ENCODE assay signal across 8 cellular contexts in genomic region chr5:10595678-10596309, GRCh38.
DNase-seq lines count a peak whose midpoint lies in the region; ATAC-seq and TF ChIP-seq lines count a peak whose summit lies in the region.

No MANE protein-coding gene starts in this region.

- no peaks in the 10 kb centered on the region for H3K27me3 ChIP-seq in ACC112 (ENCODE audit: insufficient read depth, low read length)
- no peaks in the 10 kb centered on the region for H3K27me3 ChIP-seq in stomach smooth muscle (ENCODE audit: control insufficient read depth in 1 of 2, insufficient read depth in 2 of 2, low read length in 2 of 2)

- H3K79me2 ChIP-seq in ACC112 (ENCODE audit: control insufficient read depth, insufficient read depth, low read length, unreplicated experiment) = no peaks in the 10 kb centered on the region

- H3K9me3 ChIP-seq in stomach smooth muscle (ENCODE audit: control insufficient read depth in 2 of 2, low read length in 2 of 2) = no peaks in the 10 kb centered on the region

- peak; percentile 73 for DNase-seq in NCI-H69 (lab: John Stamatoyannopoulos, UW)
- DNase-seq in astrocyte of the spinal cord (ENCODE audit: low read depth, low spot score) = peak; percentile 89
- DNase-seq in left kidney (ENCODE audit: low read depth, low spot score) = peak; percentile 37
- DNase-seq in hippocampal formation (lab: John Stamatoyannopoulos, UW) = no peak

- in situ Hi-C loops in astrocyte of the spinal cord (cut with HindIII; ENCODE audit: low sequenced_read_pairs) = no loop called here

- no peak for TF ChIP-seq CTCF in astrocyte of the spinal cord (IDR thresholded peaks at IDR 0.05; ENCODE audit: low read depth, low read length)

- peak overlapping the region; percentile 80 for H3K27ac ChIP-seq in ACC112 (ENCODE audit: low read depth, low read length)
- peak overlapping the region; percentile 37 for H3K27ac ChIP-seq in stomach smooth muscle (ENCODE audit: low read length)

- peaks cover 57% of the 10 kb centered on the region for H3K4me1 ChIP-seq in ACC112 (ENCODE audit: control insufficient read depth, insufficient read depth, low read length, unreplicated experiment)
- H3K4me1 ChIP-seq in stomach smooth muscle (ENCODE audit: control insufficient read depth, insufficient read depth, low read length) = peaks cover 8% of the 10 kb centered on the region

- H2AFZ ChIP-seq in ACC112 (ENCODE audit: low read length, unreplicated experiment) = peak overlapping the region; percentile 68

- ATAC-seq in GM21529 (IDR thresholded peaks at IDR 0.05; ENCODE audit: unreplicated experiment) (peak; percentile 36), HG02970 (IDR thresholded peaks at IDR 0.05; ENCODE audit: low FRiP score, unreplicated experiment) (no peak)

- H3K4me3 ChIP-seq in ACC112 (ENCODE audit: low read depth, low read length) (peak overlapping the region; percentile 63), astrocyte of the spinal cord (ENCODE audit: low read depth, low read length) (no peak overlapping the region), stomach smooth muscle (ENCODE audit: low read length in 2 of 2) (peak overlapping the region; percentile 33 to 56)

- H3K9ac ChIP-seq in stomach smooth muscle (ENCODE audit: low read length in 2 of 2) = peak overlapping the region in 1 of 2 donors; percentile 51

- H3K36me3 ChIP-seq in ACC112 (ENCODE audit: insufficient read depth, low read length) (no peaks in the 10 kb centered on the region), stomach smooth muscle (ENCODE audit: control insufficient read depth in 2 of 2, insufficient read depth in 2 of 2, low read length in 2 of 2) (no peaks in the 10 kb centered on the region)

Comparison
In these comparisons a context has a peak if more than half of its experiments do, and no peak if none do; other contexts are left out.
1. DNase-seq: peak in NCI-H69 (single experiment), astrocyte of the spinal cord (single experiment) and left kidney (single experiment); none in hippocampal formation (0 of 2).